1 cellular context compared by ENCODE assay signal in the genomic region with DNA sequence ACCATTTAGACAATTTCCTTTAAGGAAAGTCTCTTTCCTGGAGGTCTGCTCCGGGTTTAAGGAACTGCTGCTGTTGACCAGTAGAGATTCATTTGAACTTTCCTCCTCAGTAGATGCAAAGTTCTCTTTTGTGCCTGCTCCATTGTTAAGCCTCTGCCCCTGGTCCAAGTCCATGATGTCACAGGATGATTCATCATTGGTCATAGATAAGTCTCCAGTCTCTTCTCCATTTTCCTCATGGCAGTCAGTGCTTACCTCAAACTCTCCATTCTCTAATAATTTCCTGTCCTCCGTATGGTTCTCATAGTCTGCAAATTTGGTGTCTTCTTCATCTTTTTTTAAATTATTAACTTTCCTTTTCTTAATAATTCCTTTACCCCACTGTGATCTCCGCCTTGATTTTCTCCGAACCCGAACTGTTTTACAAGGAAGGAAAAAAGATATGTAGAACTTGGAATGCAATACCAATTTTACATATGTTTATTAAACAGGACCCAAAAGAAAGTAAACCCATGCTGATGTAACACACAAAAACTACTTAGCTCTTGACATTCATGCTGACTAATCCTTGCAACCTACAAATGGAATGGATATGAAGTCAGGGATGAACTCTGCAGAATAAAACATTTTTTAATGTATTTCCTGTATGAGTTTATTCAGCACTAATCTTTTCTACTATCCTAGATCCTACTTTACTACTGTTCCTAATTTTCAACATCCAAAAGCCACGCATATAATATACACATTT.
A peak's percentile ranks its signal among the peaks of the same experiment; 100 is the strongest.
TF ChIP-seq lines count a peak whose summit lies in the region.

No MANE protein-coding gene starts in this region.

TF ChIP-seq in SK-N-SH, 30 proteins besides CTCF, POLR2A, EP300 and RAD21 (continued from another document):
- TF ChIP-seq, protein P1, sequence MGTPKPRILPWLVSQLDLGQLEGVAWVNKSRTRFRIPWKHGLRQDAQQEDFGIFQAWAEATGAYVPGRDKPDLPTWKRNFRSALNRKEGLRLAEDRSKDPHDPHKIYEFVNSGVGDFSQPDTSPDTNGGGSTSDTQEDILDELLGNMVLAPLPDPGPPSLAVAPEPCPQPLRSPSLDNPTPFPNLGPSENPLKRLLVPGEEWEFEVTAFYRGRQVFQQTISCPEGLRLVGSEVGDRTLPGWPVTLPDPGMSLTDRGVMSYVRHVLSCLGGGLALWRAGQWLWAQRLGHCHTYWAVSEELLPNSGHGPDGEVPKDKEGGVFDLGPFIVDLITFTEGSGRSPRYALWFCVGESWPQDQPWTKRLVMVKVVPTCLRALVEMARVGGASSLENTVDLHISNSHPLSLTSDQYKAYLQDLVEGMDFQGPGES (IDR thresholded peaks at IDR 0.05; ENCODE audit: low read depth, low read length): no peak
- TF ChIP-seq FOXM1 (IDR thresholded peaks at IDR 0.05; ENCODE audit: low read depth) (no peak), TCF12 (IDR thresholded peaks at IDR 0.05) (peak; percentile 26; the same call in 1 of the 2 replicates), TEAD4 (IDR thresholded peaks at IDR 0.05; ENCODE audit: borderline replicate concordance, insufficient read depth) (no peak), YY1 (IDR thresholded peaks at IDR 0.05; ENCODE audit: low read depth) (peak; percentile 71; the same call in 1 of the 2 replicates), SIN3A (IDR thresholded peaks at IDR 0.05; ENCODE audit: borderline replicate concordance, low read depth, low read length) (no peak), NRF1 (IDR thresholded peaks at IDR 0.05; ENCODE audit: low read depth, low read length) (no peak), EZH2phosphoT487 (IDR thresholded peaks at IDR 0.05; ENCODE audit: borderline replicate concordance, low read depth) (no peak), NFIC (IDR thresholded peaks at IDR 0.05; ENCODE audit: borderline replicate concordance) (peak; percentile 54; the same call in 1 of the 2 replicates), RXRA (IDR thresholded peaks at IDR 0.05; ENCODE audit: borderline replicate concordance, low read depth) (no peak), FOSL2 (IDR thresholded peaks at IDR 0.05; ENCODE audit: borderline replicate concordance, low read depth) (peak; percentile 94), GATA2 (CRISPR knock-in tag; IDR thresholded peaks at IDR 0.05) (no peak), CHD2 (IDR thresholded peaks at IDR 0.05; ENCODE audit: low read length, partially characterized antibody) (no peak), GABPA (IDR thresholded peaks at IDR 0.05; ENCODE audit: low read depth) (peak; percentile 13; the same call in 1 of the 2 replicates), RCOR1 (IDR thresholded peaks at IDR 0.05; ENCODE audit: low read length) (no peak), RFX5 (IDR thresholded peaks at IDR 0.05; ENCODE audit: low read length) (no peak), MEF2A (IDR thresholded peaks at IDR 0.05; ENCODE audit: borderline replicate concordance, low read depth) (no peak)
- TF ChIP-seq, protein P2, sequence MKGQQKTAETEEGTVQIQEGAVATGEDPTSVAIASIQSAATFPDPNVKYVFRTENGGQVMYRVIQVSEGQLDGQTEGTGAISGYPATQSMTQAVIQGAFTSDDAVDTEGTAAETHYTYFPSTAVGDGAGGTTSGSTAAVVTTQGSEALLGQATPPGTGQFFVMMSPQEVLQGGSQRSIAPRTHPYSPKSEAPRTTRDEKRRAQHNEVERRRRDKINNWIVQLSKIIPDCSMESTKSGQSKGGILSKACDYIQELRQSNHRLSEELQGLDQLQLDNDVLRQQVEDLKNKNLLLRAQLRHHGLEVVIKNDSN (IDR thresholded peaks at IDR 0.05; ENCODE audit: borderline replicate concordance, low read depth): 0 out of 2 replicates have a peak, but pooled peaks have one; percentile 15
- TF ChIP-seq, protein P3, sequence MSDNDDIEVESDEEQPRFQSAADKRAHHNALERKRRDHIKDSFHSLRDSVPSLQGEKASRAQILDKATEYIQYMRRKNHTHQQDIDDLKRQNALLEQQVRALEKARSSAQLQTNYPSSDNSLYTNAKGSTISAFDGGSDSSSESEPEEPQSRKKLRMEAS (IDR thresholded peaks at IDR 0.05; ENCODE audit: low read depth): 0 out of 2 replicates have a peak, but pooled peaks have one; percentile 48
- TF ChIP-seq, protein P4, sequence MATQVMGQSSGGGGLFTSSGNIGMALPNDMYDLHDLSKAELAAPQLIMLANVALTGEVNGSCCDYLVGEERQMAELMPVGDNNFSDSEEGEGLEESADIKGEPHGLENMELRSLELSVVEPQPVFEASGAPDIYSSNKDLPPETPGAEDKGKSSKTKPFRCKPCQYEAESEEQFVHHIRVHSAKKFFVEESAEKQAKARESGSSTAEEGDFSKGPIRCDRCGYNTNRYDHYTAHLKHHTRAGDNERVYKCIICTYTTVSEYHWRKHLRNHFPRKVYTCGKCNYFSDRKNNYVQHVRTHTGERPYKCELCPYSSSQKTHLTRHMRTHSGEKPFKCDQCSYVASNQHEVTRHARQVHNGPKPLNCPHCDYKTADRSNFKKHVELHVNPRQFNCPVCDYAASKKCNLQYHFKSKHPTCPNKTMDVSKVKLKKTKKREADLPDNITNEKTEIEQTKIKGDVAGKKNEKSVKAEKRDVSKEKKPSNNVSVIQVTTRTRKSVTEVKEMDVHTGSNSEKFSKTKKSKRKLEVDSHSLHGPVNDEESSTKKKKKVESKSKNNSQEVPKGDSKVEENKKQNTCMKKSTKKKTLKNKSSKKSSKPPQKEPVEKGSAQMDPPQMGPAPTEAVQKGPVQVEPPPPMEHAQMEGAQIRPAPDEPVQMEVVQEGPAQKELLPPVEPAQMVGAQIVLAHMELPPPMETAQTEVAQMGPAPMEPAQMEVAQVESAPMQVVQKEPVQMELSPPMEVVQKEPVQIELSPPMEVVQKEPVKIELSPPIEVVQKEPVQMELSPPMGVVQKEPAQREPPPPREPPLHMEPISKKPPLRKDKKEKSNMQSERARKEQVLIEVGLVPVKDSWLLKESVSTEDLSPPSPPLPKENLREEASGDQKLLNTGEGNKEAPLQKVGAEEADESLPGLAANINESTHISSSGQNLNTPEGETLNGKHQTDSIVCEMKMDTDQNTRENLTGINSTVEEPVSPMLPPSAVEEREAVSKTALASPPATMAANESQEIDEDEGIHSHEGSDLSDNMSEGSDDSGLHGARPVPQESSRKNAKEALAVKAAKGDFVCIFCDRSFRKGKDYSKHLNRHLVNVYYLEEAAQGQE (IDR thresholded peaks at IDR 0.05; ENCODE audit: low read depth, low read length): no peak
- TF ChIP-seq, protein P5, sequence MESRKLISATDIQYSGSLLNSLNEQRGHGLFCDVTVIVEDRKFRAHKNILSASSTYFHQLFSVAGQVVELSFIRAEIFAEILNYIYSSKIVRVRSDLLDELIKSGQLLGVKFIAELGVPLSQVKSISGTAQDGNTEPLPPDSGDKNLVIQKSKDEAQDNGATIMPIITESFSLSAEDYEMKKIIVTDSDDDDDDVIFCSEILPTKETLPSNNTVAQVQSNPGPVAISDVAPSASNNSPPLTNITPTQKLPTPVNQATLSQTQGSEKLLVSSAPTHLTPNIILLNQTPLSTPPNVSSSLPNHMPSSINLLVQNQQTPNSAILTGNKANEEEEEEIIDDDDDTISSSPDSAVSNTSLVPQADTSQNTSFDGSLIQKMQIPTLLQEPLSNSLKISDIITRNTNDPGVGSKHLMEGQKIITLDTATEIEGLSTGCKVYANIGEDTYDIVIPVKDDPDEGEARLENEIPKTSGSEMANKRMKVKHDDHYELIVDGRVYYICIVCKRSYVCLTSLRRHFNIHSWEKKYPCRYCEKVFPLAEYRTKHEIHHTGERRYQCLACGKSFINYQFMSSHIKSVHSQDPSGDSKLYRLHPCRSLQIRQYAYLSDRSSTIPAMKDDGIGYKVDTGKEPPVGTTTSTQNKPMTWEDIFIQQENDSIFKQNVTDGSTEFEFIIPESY (IDR thresholded peaks at IDR 0.05; ENCODE audit: borderline replicate concordance, low read depth): no peak
- TF ChIP-seq, protein P6, sequence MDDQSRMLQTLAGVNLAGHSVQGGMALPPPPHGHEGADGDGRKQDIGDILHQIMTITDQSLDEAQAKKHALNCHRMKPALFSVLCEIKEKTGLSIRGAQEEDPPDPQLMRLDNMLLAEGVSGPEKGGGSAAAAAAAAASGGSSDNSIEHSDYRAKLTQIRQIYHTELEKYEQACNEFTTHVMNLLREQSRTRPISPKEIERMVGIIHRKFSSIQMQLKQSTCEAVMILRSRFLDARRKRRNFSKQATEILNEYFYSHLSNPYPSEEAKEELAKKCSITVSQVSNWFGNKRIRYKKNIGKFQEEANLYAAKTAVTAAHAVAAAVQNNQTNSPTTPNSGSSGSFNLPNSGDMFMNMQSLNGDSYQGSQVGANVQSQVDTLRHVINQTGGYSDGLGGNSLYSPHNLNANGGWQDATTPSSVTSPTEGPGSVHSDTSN (IDR thresholded peaks at IDR 0.05): 0 out of 2 replicates have a peak, but pooled peaks have one; percentile 6
